Comparison of ENCODE assay signal across 1 cellular context in the genomic region with DNA sequence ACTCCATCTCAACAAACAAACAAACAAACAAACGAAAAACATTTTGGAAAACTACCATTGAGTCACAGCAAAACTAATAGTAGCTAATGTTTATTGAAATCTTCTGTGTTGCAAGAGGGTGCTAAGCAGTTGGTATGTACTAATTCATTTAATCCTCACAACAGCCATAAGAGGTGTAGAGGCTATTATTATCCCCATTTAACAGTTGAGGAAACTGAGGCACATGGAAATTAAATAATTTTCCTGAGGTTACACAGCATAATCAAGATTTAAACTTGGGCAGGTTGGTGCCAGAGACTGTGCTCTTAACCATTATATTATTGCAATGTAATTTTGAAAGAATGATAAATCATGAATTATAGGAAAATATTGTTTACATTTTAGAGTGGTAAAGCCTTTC.
TF ChIP-seq lines count a peak whose summit lies in the region.

No MANE protein-coding gene starts in this region.

TF ChIP-seq in K562, 482 proteins besides CTCF, POLR2A, EP300 and RAD21:
- TF ChIP-seq, protein P1, sequence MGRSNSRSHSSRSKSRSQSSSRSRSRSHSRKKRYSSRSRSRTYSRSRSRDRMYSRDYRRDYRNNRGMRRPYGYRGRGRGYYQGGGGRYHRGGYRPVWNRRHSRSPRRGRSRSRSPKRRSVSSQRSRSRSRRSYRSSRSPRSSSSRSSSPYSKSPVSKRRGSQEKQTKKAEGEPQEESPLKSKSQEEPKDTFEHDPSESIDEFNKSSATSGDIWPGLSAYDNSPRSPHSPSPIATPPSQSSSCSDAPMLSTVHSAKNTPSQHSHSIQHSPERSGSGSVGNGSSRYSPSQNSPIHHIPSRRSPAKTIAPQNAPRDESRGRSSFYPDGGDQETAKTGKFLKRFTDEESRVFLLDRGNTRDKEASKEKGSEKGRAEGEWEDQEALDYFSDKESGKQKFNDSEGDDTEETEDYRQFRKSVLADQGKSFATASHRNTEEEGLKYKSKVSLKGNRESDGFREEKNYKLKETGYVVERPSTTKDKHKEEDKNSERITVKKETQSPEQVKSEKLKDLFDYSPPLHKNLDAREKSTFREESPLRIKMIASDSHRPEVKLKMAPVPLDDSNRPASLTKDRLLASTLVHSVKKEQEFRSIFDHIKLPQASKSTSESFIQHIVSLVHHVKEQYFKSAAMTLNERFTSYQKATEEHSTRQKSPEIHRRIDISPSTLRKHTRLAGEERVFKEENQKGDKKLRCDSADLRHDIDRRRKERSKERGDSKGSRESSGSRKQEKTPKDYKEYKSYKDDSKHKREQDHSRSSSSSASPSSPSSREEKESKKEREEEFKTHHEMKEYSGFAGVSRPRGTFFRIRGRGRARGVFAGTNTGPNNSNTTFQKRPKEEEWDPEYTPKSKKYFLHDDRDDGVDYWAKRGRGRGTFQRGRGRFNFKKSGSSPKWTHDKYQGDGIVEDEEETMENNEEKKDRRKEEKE (IDR thresholded peaks at IDR 0.05; ENCODE audit: borderline replicate concordance in 1 of 2, control insufficient read depth in 1 of 2, low read depth in 2 of 2, low read length in 1 of 2): no peak
- TF ChIP-seq RBM39 (optimal IDR thresholded peaks at IDR 0.05; ENCODE audit: low read depth, low read length): no peak
- TF ChIP-seq GABPB1 (CRISPR knock-in tag; IDR thresholded peaks at IDR 0.05): no peak
- no peak for TF ChIP-seq SRSF3 (IDR thresholded peaks at IDR 0.05; ENCODE audit: insufficient read depth, low read length)
- peak; percentile 61 for TF ChIP-seq BCOR (IDR thresholded peaks at IDR 0.05)
- TF ChIP-seq ZNF311 (CRISPR knock-in tag; IDR thresholded peaks at IDR 0.05): no peak
- TF ChIP-seq SIN3A (IDR thresholded peaks at IDR 0.05; ENCODE audit: borderline replicate concordance in 2 of 2, control insufficient read depth in 1 of 2, low read depth in 2 of 2, low read length in 2 of 2): no peak
- TF ChIP-seq, protein P2, sequence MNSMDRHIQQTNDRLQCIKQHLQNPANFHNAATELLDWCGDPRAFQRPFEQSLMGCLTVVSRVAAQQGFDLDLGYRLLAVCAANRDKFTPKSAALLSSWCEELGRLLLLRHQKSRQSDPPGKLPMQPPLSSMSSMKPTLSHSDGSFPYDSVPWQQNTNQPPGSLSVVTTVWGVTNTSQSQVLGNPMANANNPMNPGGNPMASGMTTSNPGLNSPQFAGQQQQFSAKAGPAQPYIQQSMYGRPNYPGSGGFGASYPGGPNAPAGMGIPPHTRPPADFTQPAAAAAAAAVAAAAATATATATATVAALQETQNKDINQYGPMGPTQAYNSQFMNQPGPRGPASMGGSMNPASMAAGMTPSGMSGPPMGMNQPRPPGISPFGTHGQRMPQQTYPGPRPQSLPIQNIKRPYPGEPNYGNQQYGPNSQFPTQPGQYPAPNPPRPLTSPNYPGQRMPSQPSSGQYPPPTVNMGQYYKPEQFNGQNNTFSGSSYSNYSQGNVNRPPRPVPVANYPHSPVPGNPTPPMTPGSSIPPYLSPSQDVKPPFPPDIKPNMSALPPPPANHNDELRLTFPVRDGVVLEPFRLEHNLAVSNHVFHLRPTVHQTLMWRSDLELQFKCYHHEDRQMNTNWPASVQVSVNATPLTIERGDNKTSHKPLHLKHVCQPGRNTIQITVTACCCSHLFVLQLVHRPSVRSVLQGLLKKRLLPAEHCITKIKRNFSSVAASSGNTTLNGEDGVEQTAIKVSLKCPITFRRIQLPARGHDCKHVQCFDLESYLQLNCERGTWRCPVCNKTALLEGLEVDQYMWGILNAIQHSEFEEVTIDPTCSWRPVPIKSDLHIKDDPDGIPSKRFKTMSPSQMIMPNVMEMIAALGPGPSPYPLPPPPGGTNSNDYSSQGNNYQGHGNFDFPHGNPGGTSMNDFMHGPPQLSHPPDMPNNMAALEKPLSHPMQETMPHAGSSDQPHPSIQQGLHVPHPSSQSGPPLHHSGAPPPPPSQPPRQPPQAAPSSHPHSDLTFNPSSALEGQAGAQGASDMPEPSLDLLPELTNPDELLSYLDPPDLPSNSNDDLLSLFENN (IDR thresholded peaks at IDR 0.05; ENCODE audit: low read depth in 2 of 2, low read length in 2 of 2): no peak
- TF ChIP-seq TBL1XR1 (IDR thresholded peaks at IDR 0.05; ENCODE audit: low read length in 2 of 2): no peak
- no peak for TF ChIP-seq FOXO4 (CRISPR knock-in tag; IDR thresholded peaks at IDR 0.05)
- TF ChIP-seq RBM25 (IDR thresholded peaks at IDR 0.05; ENCODE audit: low read depth, low read length, severe bottlenecking): peak; percentile 78
